ENCODE assay signal across 8 cellular contexts in genomic region chr15:85794598-85795319, GRCh38. TPM values are rescaled to one million over a fixed set of nuclear protein-coding genes. Genes with fewer than 3 reads are reported as not detected.
DNase-seq lines count a peak whose midpoint lies in the region; ATAC-seq, FAIRE-seq and TF ChIP-seq lines count a peak whose summit lies in the region.

TSS of gene KLHL25 (minus strand) at chr15:85794925. CDS start at chr15:85769810, 25,115 bp downstream.

- H3K4me1 ChIP-seq in adrenal gland (replicated peaks in 1 of 2) (peaks cover 9 to 20% of the 10 kb centered on the region in 2 donors), heart right ventricle (peaks cover 0 to 29% (median 24%) of the 10 kb centered on the region in 9 donors)

- peak; percentile 99 for DNase-seq in GM12891 (ENCODE audit: insufficient read length, low spot score)
- DNase-seq in NCI-H1417 treated with DMSO at 0.1 percent for 48 hours (lab: John Stamatoyannopoulos, UW) = peak; percentile 88
- DNase-seq in SW 1271 (lab: John Stamatoyannopoulos, UW) = peak; percentile 78 to 96
- DNase-seq in adrenal gland = peak; percentile 93 to 97 (median 95)
- DNase-seq in heart right ventricle = peak; percentile 94 to 95
- peak; percentile 89 to 99 (median 95) for DNase-seq in posterior cingulate gyrus
- peak; percentile 92 for DNase-seq in type B pancreatic cell (ENCODE audit: extremely low spot score, unreplicated experiment)

- H3K36me3 ChIP-seq in adrenal gland (replicated peaks in 1 of 2) (no peaks in the 10 kb centered on the region), heart right ventricle (no peaks in the 10 kb centered on the region)

- peak within 1 kb of the TSS; percentile 66 to 86 (median 70) for H3K4me3 ChIP-seq in adrenal gland
- peak within 1 kb of the TSS; percentile 73 to 98 (median 89) for H3K4me3 ChIP-seq in heart right ventricle

- no peaks in the 10 kb centered on the region for H3K36me3 Mint-ChIP-seq in type B pancreatic cell

- intact Hi-C loops in adrenal gland (cut with DNase I) (loop anchor here in 1 of 2 donors (5.0 kb wide), 1 partner anchor 37 kb away; no protein-coding TSS in a partner anchor), heart right ventricle (cut with DNase I) (loop anchor here in 6 of 10 donors (5.0 to 10.0 kb wide), 4 partner anchors 38 to 62 kb away; no protein-coding TSS in a partner anchor), posterior cingulate gyrus (cut with DNase I) (loop anchor here (2.0 kb wide), 1 partner anchor 38 kb away; no protein-coding TSS in a partner anchor)

- ATAC-seq in HG02798 (IDR thresholded peaks at IDR 0.05; ENCODE audit: poor library complexity, unreplicated experiment) (peak; percentile 99), heart right ventricle (peak; percentile 96 to 98 (median 98))

- TF ChIP-seq CTCF in adrenal gland (IDR thresholded peaks at IDR 0.05) (no peak), heart right ventricle (IDR thresholded peaks at IDR 0.05) (no peak), type B pancreatic cell (conservative IDR thresholded peaks at IDR 0.05) (no peak)

- peaks cover 22% of the 10 kb centered on the region for H3K4me1 Mint-ChIP-seq in type B pancreatic cell (ENCODE audit: unreplicated experiment)

- H3K9me3 Mint-ChIP-seq in type B pancreatic cell = no peaks in the 10 kb centered on the region

- H3K4me3 Mint-ChIP-seq in type B pancreatic cell = peak within 1 kb of the TSS; percentile 95

- H3K27me3 Mint-ChIP-seq in type B pancreatic cell = no peaks in the 10 kb centered on the region

- peak; percentile 93 for FAIRE-seq in GM12891 (lab: Jason Lieb, UNC)

- H3K27ac ChIP-seq in adrenal gland (peak within 1 kb of the TSS; percentile 52 to 89 (median 81)), heart right ventricle (peak within 1 kb of the TSS; percentile 52 to 95 (median 90))

- no peaks in the 10 kb centered on the region for H3K27me3 ChIP-seq in adrenal gland
- peaks cover 0 to 9% (median 0%) of the 10 kb centered on the region in 7 donors for H3K27me3 ChIP-seq in heart right ventricle

- 1 to 6% (median 1%) methylated on average over 2 to 70 of the region's 71 CpGs for whole genome bisulfite sequencing in adrenal gland, 4 donors
- WGBS in heart right ventricle, 2 donors = 0 to 1% methylated on average over 44 to 69 of the region's 71 CpGs

- TF ChIP-seq POLR2A in GM12891 (IDR thresholded peaks at IDR 0.05; ENCODE audit: low read depth, low read length) (no peak), adrenal gland (IDR thresholded peaks at IDR 0.05) (peak; percentile 70 to 87)

- H3K27ac Mint-ChIP-seq in type B pancreatic cell = peak within 1 kb of the TSS; percentile 79

- H3K9me3 ChIP-seq in adrenal gland (replicated peaks in 1 of 3) (no peaks in the 10 kb centered on the region), heart right ventricle (no peaks in the 10 kb centered on the region)

TF ChIP-seq in GM12891, 5 proteins besides CTCF, POLR2A, EP300 and RAD21:
- TF ChIP-seq PAX5 (IDR thresholded peaks at IDR 0.05; ENCODE audit: insufficient read depth, low read length, severe bottlenecking) (no peak), POU2F2 (IDR thresholded peaks at IDR 0.05; ENCODE audit: low read depth, low read length) (no peak), POLR2AphosphoS5 (IDR thresholded peaks at IDR 0.05; ENCODE audit: low read depth, low read length) (no peak), TAF1 (IDR thresholded peaks at IDR 0.05; ENCODE audit: low read depth, low read length) (0 out of 2 replicates have a peak, but pooled peaks have one; percentile 28), SPI1 (IDR thresholded peaks at IDR 0.05; ENCODE audit: low read depth, low read length) (no peak)

RNA-seq across cellular contexts. Expression of gene KLHL25, which starts in this region (rescaled TPM):
- 0.69 TPM for polyA plus RNA-seq in GM12891 (2012; ENCODE audit: low read depth, missing spikeins)
- total RNA-seq in adrenal gland = 1 to 10 TPM; 3.7 to 6.2 (median 4.5) TPM
- 1 to 10 TPM; 1.4 to 3.9 (median 3.9) TPM for polyA plus RNA-seq in adrenal gland
- total RNA-seq in heart right ventricle = 1 to 10 TPM; 1.9 to 4.6 (median 3.2) TPM
- 1 to 10 TPM; 3.2 to 9.2 TPM for polyA plus RNA-seq in heart right ventricle
- total RNA-seq in type B pancreatic cell (ENCODE audit: low replicate concordance) = 6.9 and 12.3 TPM in 2 replicates

Comparison
In these comparisons a context has a peak if more than half of its experiments do, and no peak if none do; other contexts are left out.
1. Peak in every context shown above with its lines: DNase-seq, ATAC-seq, H3K4me3 ChIP-seq and H3K27ac ChIP-seq.